Comparison of ENCODE assay signal across 16 cellular contexts in the genomic region with DNA sequence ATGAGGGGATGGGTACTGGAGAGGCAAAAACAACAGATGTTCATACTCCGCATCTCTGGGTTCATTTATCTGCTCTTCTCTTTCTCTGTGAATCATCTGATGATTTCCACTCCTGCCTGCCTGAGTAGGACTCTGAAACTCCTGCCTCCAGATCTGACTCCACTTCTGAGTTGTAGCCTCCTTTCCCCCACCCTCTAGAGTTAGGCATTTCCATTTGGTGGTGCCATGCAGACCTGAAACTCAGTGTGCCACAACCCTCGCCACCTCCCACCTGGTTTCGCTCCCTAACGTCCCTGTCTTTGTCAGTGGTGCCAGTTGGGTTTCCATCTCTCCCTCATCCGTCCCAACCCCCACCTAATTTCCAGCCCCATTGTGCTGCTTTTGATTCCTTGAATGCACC.
DNase-seq lines count a peak whose midpoint lies in the region; ATAC-seq and TF ChIP-seq lines count a peak whose summit lies in the region.
"Had no signal": no experiment of that assay in that cellular context is flagged by ENCODE, and none has a peak within 500 bp of the region (broad histone marks: within the 10 kb centered on the region; RNA-seq: fewer than 3 reads in every experiment).

No MANE protein-coding gene starts in this region.

- H3K27ac ChIP-seq in coronary artery: no peak overlapping the region
- H3K27ac ChIP-seq: BLaER1, body of pancreas, foreskin keratinocyte, upper lobe of left lung had no signal

- peak; percentile 70 for ATAC-seq in activated CD8-positive, alpha-beta T cell treated with anti-CD3 and anti-CD28 coated beads for 36 hours
- ATAC-seq: body of pancreas, foreskin keratinocyte had no signal

- POLR2A ChIA-PET in activated CD8-positive, alpha-beta T cell treated with anti-CD3 and anti-CD28 coated beads for 36 hours (lab: Charles Lee): interaction anchor here (1.1 kb wide), 1 partner anchor 47 kb away, joined by 3 read pairs; no protein-coding TSS in a partner anchor

- peaks cover 79% of the 10 kb centered on the region for H3K4me1 Mint-ChIP-seq in activated CD8-positive, alpha-beta T cell treated with anti-CD3 and anti-CD28 coated beads for 36 hours (ENCODE audit: low read depth)
- H3K4me1 Mint-ChIP-seq: mesothelial cell of epicardium had no signal

- peak overlapping the region; percentile 26 for H3K4me3 Mint-ChIP-seq in activated CD8-positive, alpha-beta T cell treated with anti-CD3 and anti-CD28 coated beads for 36 hours
- H3K4me3 Mint-ChIP-seq: mesothelial cell of epicardium had no signal

- H3K4me3 ChIP-seq in coronary artery: no peak overlapping the region
- H3K4me3 ChIP-seq: BLaER1, body of pancreas, upper lobe of left lung had no signal

- no peaks in the 10 kb centered on the region for H3K27me3 Mint-ChIP-seq in activated CD8-positive, alpha-beta T cell treated with anti-CD3 and anti-CD28 coated beads for 36 hours

- CTCF ChIA-PET in activated CD8-positive, alpha-beta T cell treated with anti-CD3 and anti-CD28 coated beads for 36 hours (lab: Charles Lee): interaction anchor here (1.1 to 1.2 kb wide), 2 partner anchors 9 to 12 kb away, joined by 3 to 4 read pairs; no protein-coding TSS in a partner anchor

- intact Hi-C loops in activated CD8-positive, alpha-beta T cell treated with anti-CD3 and anti-CD28 coated beads for 36 hours (cut with micrococcal nuclease): no loop called here

- H3K27ac Mint-ChIP-seq in activated CD8-positive, alpha-beta T cell treated with anti-CD3 and anti-CD28 coated beads for 36 hours: peak overlapping the region; percentile 90
- H3K27ac Mint-ChIP-seq: mesothelial cell of epicardium had no signal

- peaks cover 44% of the 10 kb centered on the region for H3K36me3 Mint-ChIP-seq in activated CD8-positive, alpha-beta T cell treated with anti-CD3 and anti-CD28 coated beads for 36 hours (ENCODE audit: low read depth)
- H3K36me3 Mint-ChIP-seq: mesothelial cell of epicardium had no signal

- DNase-seq in activated CD4-positive, alpha-beta T cell treated with anti-CD3 and anti-CD28 coated beads for 24 hours (ENCODE audit: low read depth in 2 of 2): peak; percentile 42 to 59
- no peak for DNase-seq in activated CD4-positive, alpha-beta T cell treated with anti-CD3 and anti-CD28 coated beads for 4 hours
- DNase-seq in activated CD8-positive, alpha-beta T cell treated with anti-CD3 and anti-CD28 coated beads for 36 hours: peak; percentile 68
- DNase-seq in coronary artery (ENCODE audit: low spot score): peak; percentile 14
- peak; percentile 36 to 72 for DNase-seq in stimulated activated CD4-positive, alpha-beta T cell treated with anti-CD3 and anti-CD28 coated beads, Interleukin-4, amount 100 ng/mL, for 48 hours (ENCODE audit: low read depth in 2 of 2)
- DNase-seq in SHP77 (lab: John Stamatoyannopoulos, UW): no peak
- DNase-seq in NCI-H1417 treated with DMSO at 0.1 percent for 48 hours (lab: John Stamatoyannopoulos, UW): no peak
- no peak for DNase-seq in SK-N-DZ (ENCODE audit: low spot score)
- DNase-seq: 8988T, activated gamma-delta T cell treated with Interleukin-2 at 50 U/mL for 16 hours, body of pancreas, foreskin keratinocyte, NCI-H1417, upper lobe of left lung had no signal

- TF ChIP-seq CTCF in activated CD8-positive, alpha-beta T cell treated with anti-CD3 and anti-CD28 coated beads for 36 hours (IDR thresholded peaks at IDR 0.05): no peak
- TF ChIP-seq CTCF in coronary artery (IDR thresholded peaks at IDR 0.05): no peak

- H3K9me3 Mint-ChIP-seq in activated CD8-positive, alpha-beta T cell treated with anti-CD3 and anti-CD28 coated beads for 36 hours: no peaks in the 10 kb centered on the region
- H3K9me3 Mint-ChIP-seq: mesothelial cell of epicardium had no signal

Comparison
In these comparisons a context has a peak if more than half of its experiments do, and no peak if none do; other contexts are left out.
1. DNase-seq: peak in activated CD4-positive, alpha-beta T cell treated with anti-CD3 and anti-CD28 coated beads for 24 hours (2 of 2), activated CD8-positive, alpha-beta T cell treated with anti-CD3 and anti-CD28 coated beads for 36 hours (single experiment), coronary artery (single experiment) and stimulated activated CD4-positive, alpha-beta T cell treated with anti-CD3 and anti-CD28 coated beads, Interleukin-4, amount 100 ng/mL, for 48 hours (2 of 2); none in activated CD4-positive, alpha-beta T cell treated with anti-CD3 and anti-CD28 coated beads for 4 hours (0 of 2), SHP77 (0 of 2), NCI-H1417 treated with DMSO at 0.1 percent for 48 hours (single experiment) and SK-N-DZ (single experiment).